In the genomic region with DNA sequence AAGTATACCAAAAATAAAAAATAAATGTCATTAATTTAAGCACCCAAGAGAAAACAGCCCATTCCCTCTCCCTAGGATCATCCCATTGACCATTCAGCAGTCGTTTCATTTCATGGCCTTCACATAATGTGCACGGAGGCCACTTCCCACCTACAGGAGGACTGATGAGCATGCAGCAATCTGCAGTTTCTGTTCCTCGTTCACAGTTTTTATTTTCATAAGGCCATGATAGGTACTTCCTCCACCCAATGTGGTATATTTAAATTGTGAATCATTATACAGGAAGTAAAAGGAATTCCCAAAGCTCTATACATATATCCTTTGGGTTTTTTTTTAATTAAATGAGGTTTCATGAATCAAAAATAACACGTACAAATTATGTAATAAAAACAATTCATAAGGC, we compare ENCODE assay signal across 8 cellular contexts. TPM values are rescaled to one million over a fixed set of nuclear protein-coding genes. Genes with fewer than 3 reads are reported as not detected.
DNase-seq lines count a peak whose midpoint lies in the region; ATAC-seq and TF ChIP-seq lines count a peak whose summit lies in the region.

No MANE protein-coding gene starts in this region.

- intact Hi-C loops in natural killer cell (cut with micrococcal nuclease), result no loop called here

- H3K36me3 ChIP-seq in GM06990 (ENCODE audit: control insufficient read depth, insufficient read depth, low read length) (no peaks in the 10 kb centered on the region), neutrophil (no peaks in the 10 kb centered on the region), neural progenitor cell (no peaks in the 10 kb centered on the region)

- H3K4me3 Mint-ChIP-seq in natural killer cell (no peak overlapping the region), neural progenitor cell (no peak overlapping the region)

- H3K4me1 ChIP-seq in neutrophil (ENCODE audit: control insufficient read depth in 1 of 2, insufficient read depth in 1 of 2, low read depth in 1 of 2, low read length in 1 of 2) (peaks cover 60 to 72% of the 10 kb centered on the region in 2 experiments), neural progenitor cell (peaks cover 8% of the 10 kb centered on the region)

- ATAC-seq in GM21737 (IDR thresholded peaks at IDR 0.05; ENCODE audit: unreplicated experiment) (peak; percentile 96), natural killer cell (no peak)

- H3K36me3 Mint-ChIP-seq in natural killer cell (no peaks in the 10 kb centered on the region), neural progenitor cell (no peaks in the 10 kb centered on the region)

- DNase-seq in GM06990 (ENCODE audit: extremely low read depth, insufficient read length) (peak; percentile 31), KBM-7 (peak; percentile 74), coronary artery (ENCODE audit: low spot score) (no peak), natural killer cell (no peak), neural progenitor cell (ENCODE audit: low spot score) (no peak)
- no peak for DNase-seq in stimulated activated CD4-positive, alpha-beta T cell treated with anti-CD3 and anti-CD28 coated beads, Interleukin-15, amount 100 ng/mL, for 24 hours

- H3K4me1 Mint-ChIP-seq in natural killer cell (peaks cover 0 to 4% of the 10 kb centered on the region in 2 donors), neural progenitor cell (peaks cover 2% of the 10 kb centered on the region)

- H4K20me1 ChIP-seq in neural progenitor cell (ENCODE audit: low read depth), result no peaks in the 10 kb centered on the region

- no peak overlapping the region for H3K9ac ChIP-seq in neural progenitor cell

- no peak overlapping the region for H2AFZ ChIP-seq in neural progenitor cell (replicated peaks)

- no peaks in the 10 kb centered on the region for H3K9me3 ChIP-seq in neutrophil
- H3K9me3 ChIP-seq in neural progenitor cell (ENCODE audit: low read depth), result no peaks in the 10 kb centered on the region

- H3K4me3 ChIP-seq in GM06990 (replicated peaks; ENCODE audit: low read depth, low read length), result no peak overlapping the region
- peak overlapping the region; percentile 10 for H3K4me3 ChIP-seq in coronary artery
- no peak overlapping the region for H3K4me3 ChIP-seq in neutrophil (ENCODE audit: low read depth in 1 of 2, low read length in 1 of 2)
- H3K4me3 ChIP-seq in neural progenitor cell, result no peak overlapping the region

- H3K79me2 ChIP-seq in neural progenitor cell (ENCODE audit: low read depth), result no peaks in the 10 kb centered on the region

- no peaks in the 10 kb centered on the region for H3K27me3 ChIP-seq in GM06990 (replicated peaks; ENCODE audit: control insufficient read depth, insufficient read depth, low read length)
- H3K27me3 ChIP-seq in neutrophil, result no peaks in the 10 kb centered on the region
- no peaks in the 10 kb centered on the region for H3K27me3 ChIP-seq in neural progenitor cell

- H3F3A ChIP-seq in neural progenitor cell (ENCODE audit: low read depth), result peaks cover 6% of the 10 kb centered on the region

- H3K27me3 Mint-ChIP-seq in natural killer cell (ENCODE audit: low read depth in 2 of 2) (peaks cover 12 to 14% of the 10 kb centered on the region in 2 donors), neural progenitor cell (ENCODE audit: insufficient read depth, low read depth) (no peaks in the 10 kb centered on the region)

- H3K4me2 ChIP-seq in neural progenitor cell, result no peak overlapping the region

- no peaks in the 10 kb centered on the region for H3K9me3 Mint-ChIP-seq in natural killer cell
- H3K9me3 Mint-ChIP-seq in neural progenitor cell, result no peaks in the 10 kb centered on the region

- in situ Hi-C loops in KBM-7 (cut with MboI; ENCODE audit: low pct_unique_long_range_greater_than_20kb, low sequenced_read_pairs), result no loop called here

- H3K27ac ChIP-seq in coronary artery, result peak overlapping the region; percentile 72 to 83
- peak overlapping the region; percentile 59 for H3K27ac ChIP-seq in neutrophil
- H3K27ac ChIP-seq in neural progenitor cell, result no peak overlapping the region

- H3K27ac Mint-ChIP-seq in natural killer cell (no peak overlapping the region), neural progenitor cell (no peak overlapping the region)

- TF ChIP-seq CTCF in GM06990 (IDR thresholded peaks at IDR 0.05; ENCODE audit: insufficient read depth, low read length, poor library complexity, severe bottlenecking) (peak; percentile 19), coronary artery (IDR thresholded peaks at IDR 0.05) (no peak), neutrophil (IDR thresholded peaks at IDR 0.05) (no peak), natural killer cell (IDR thresholded peaks at IDR 0.05) (no peak), neural progenitor cell (IDR thresholded peaks at IDR 0.05) (no peak)

RNA-seq across cellular contexts. Expression of a gene that starts 27.7 kb away (rescaled TPM):
- total RNA-seq in natural killer cell (under 1 TPM in 1 of 3 donors, not detected in 2; 0.58 TPM), neural progenitor cell (ENCODE audit: low replicate concordance) (0.25 and 1.7 TPM in 2 replicates)

Comparison
In these comparisons a context has a peak if more than half of its experiments do, and no peak if none do; other contexts are left out.
1. DNase-seq: peak in GM06990 (single experiment) and KBM-7 (single experiment); none in coronary artery (single experiment), natural killer cell (single experiment), stimulated activated CD4-positive, alpha-beta T cell treated with anti-CD3 and anti-CD28 coated beads, Interleukin-15, amount 100 ng/mL, for 24 hours (single experiment) and neural progenitor cell (single experiment).